Comparison of ENCODE assay signal across 9 cellular contexts in the genomic region with DNA sequence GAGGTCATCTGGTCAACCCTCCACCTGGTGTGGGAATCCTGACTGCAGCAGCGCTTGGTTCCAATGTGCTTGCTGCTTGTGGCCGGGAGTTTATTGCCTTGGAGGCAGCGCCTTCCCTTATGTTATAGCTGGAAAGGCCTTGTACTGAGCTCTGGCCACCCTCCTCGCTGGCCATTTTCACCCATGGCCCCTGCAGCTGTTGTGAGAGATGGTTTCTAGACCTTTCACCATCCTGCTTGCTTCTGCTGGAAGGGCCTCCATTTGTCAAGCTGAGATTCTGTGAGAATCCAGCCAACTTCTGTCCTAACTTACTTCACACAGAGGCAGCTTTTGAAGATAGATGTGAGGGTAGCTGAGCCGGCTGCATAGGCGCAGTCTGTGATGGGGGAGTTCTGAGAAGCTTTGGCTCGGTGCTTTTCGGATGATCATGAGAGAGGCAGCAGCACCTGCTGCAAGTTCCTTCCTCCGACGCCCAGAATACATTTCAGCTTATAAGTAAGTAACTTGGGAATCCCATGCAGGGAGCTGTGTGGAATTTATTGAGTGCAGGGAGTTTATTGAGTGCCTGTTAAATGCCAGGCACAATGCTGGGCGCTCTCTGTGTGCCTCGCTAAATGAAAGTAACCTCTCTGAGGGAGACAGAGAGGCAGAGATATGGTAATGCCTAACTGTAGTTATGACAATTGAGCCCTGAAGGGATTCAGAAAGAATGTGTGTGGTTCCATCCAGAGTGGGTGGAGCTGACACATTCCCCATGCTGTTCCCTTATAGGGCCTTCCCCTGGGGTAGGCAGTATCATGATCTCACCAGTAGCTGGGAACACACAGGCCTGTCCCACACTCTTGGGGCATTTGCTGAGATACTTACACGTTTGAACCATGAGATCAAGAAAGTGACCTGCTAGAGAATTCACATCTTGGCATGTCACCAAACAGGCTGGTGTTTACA. TPM values are rescaled to one million over a fixed set of nuclear protein-coding genes. Genes with fewer than 3 reads are reported as not detected.
DNase-seq lines count a peak whose midpoint lies in the region; ATAC-seq and TF ChIP-seq lines count a peak whose summit lies in the region.
"Had no signal": no experiment of that assay in that cellular context is flagged by ENCODE, and none has a peak within 500 bp of the region (broad histone marks: within the 10 kb centered on the region; RNA-seq: fewer than 3 reads in every experiment).

No MANE protein-coding gene starts in this region.

- no peak overlapping the region for H3K4me3 Mint-ChIP-seq in progenitor cell of endocrine pancreas (ENCODE audit: low read depth)
- H3K4me3 Mint-ChIP-seq: immature natural killer cell had no signal

- no peaks in the 10 kb centered on the region for H3K27me3 ChIP-seq in ascending aorta
- no peaks in the 10 kb centered on the region for H3K27me3 ChIP-seq in right cardiac atrium (ENCODE audit: control insufficient read depth, insufficient read depth)
- no peaks in the 10 kb centered on the region for H3K27me3 ChIP-seq in smooth muscle cell (ENCODE audit: low read depth)

- peaks cover 97% of the 10 kb centered on the region for H4K20me1 ChIP-seq in smooth muscle cell (ENCODE audit: low read depth)

- 75% methylated on average over 13 of the region's 13 CpGs for WGBS in right cardiac atrium
- WGBS in smooth muscle cell (ENCODE audit: low lambda C conversion rate) = 57% methylated on average over 13 of the region's 13 CpGs

- H3K79me2 ChIP-seq in smooth muscle cell (ENCODE audit: low read depth) = peaks cover 74% of the 10 kb centered on the region

- H2AFZ ChIP-seq in smooth muscle cell (ENCODE audit: low read depth) = no peak overlapping the region

- H3K9me3 ChIP-seq in HEK293 (ENCODE audit: control insufficient read depth, insufficient read depth, low read depth, low read length) = no peaks in the 10 kb centered on the region
- H3K9me3 ChIP-seq in ascending aorta = no peaks in the 10 kb centered on the region
- H3K9me3 ChIP-seq in right cardiac atrium (ENCODE audit: control insufficient read depth, low read length) = no peaks in the 10 kb centered on the region
- no peaks in the 10 kb centered on the region for H3K9me3 ChIP-seq in smooth muscle cell (replicated peaks; ENCODE audit: low read depth)

- peak; percentile 81 to 83 for ATAC-seq in right cardiac atrium

- H3K4me1 Mint-ChIP-seq in progenitor cell of endocrine pancreas (ENCODE audit: low read depth) = peaks cover 29% of the 10 kb centered on the region
- H3K4me1 Mint-ChIP-seq: immature natural killer cell had no signal

- peak overlapping the region; percentile 68 for H3K4me2 ChIP-seq in smooth muscle cell

- H3K27ac ChIP-seq in HEK293 (ENCODE audit: extremely low read depth, low read depth, low read length) (no peak overlapping the region), ascending aorta (peak overlapping the region; percentile 60 to 65), right cardiac atrium (ENCODE audit: low read length) (peak overlapping the region; percentile 77), smooth muscle cell (ENCODE audit: low read depth) (peak overlapping the region; percentile 87)

- H3K36me3 ChIP-seq in HEK293 (ENCODE audit: control insufficient read depth in 2 of 2, insufficient read depth in 1 of 2, low read length in 2 of 2) = no peaks in the 10 kb centered on the region
- peaks cover under 1 to 3% of the 10 kb centered on the region in 2 donors for H3K36me3 ChIP-seq in ascending aorta
- no peaks in the 10 kb centered on the region for H3K36me3 ChIP-seq in smooth muscle cell (ENCODE audit: low read depth)

- POLR2A ChIA-PET in HEK293 (lab: Yijun Ruan, JAX) = interaction anchor here (0.5 to 1.4 kb wide), 2 partner anchors 9 to 90 kb away, joined by 3 to 6 read pairs; no protein-coding TSS in a partner anchor

- CTCF ChIA-PET in HEK293 (lab: Yijun Ruan, JAX) = interaction anchor here (0.8 to 1.6 kb wide), 3 partner anchors 26 to 72 kb away, joined by 3 to 4 read pairs (median 3); no protein-coding TSS in a partner anchor

- H3K36me3 Mint-ChIP-seq in progenitor cell of endocrine pancreas (ENCODE audit: insufficient read depth) = peaks cover 1% of the 10 kb centered on the region
- H3K36me3 Mint-ChIP-seq: immature natural killer cell had no signal

- no peak overlapping the region for H3K27ac Mint-ChIP-seq in progenitor cell of endocrine pancreas
- H3K27ac Mint-ChIP-seq: immature natural killer cell had no signal

- peaks cover 19% of the 10 kb centered on the region for H3K4me1 ChIP-seq in HEK293 (ENCODE audit: control insufficient read depth, insufficient read depth, low read length)
- H3K4me1 ChIP-seq in ascending aorta = peaks cover 19 to 39% of the 10 kb centered on the region in 2 donors
- H3K4me1 ChIP-seq in right cardiac atrium (ENCODE audit: control insufficient read depth, insufficient read depth, low read length) = peaks cover 39% of the 10 kb centered on the region
- H3K4me1 ChIP-seq in smooth muscle cell (ENCODE audit: low read depth) = peaks cover 46% of the 10 kb centered on the region

- H3K9me3 Mint-ChIP-seq in progenitor cell of endocrine pancreas (ENCODE audit: low read depth) = no peaks in the 10 kb centered on the region
- H3K9me3 Mint-ChIP-seq: immature natural killer cell had no signal

- intact Hi-C loops in ascending aorta (cut with DNase I) = no loop called here
- intact Hi-C loops in right cardiac atrium (cut with DNase I) = no loop called here

- TF ChIP-seq CTCF in HEK293 (tag by site-specific recombination; IDR thresholded peaks at IDR 0.05) (no peak), ascending aorta (IDR thresholded peaks at IDR 0.05) (no peak), smooth muscle cell (IDR thresholded peaks at IDR 0.05; ENCODE audit: borderline replicate concordance, insufficient read depth, poor library complexity, severe bottlenecking) (no peak), progenitor cell of endocrine pancreas (IDR thresholded peaks at IDR 0.05; ENCODE audit: unreplicated experiment) (no peak)

- DNase-seq in ascending aorta (ENCODE audit: low spot score in 2 of 2) = peak in 1 of 2 donors; percentile 74
- DNase-seq in right cardiac atrium = no peak
- DNase-seq in smooth muscle cell (lab: John Stamatoyannopoulos, UW; ENCODE audit: unreplicated experiment) = no peak
- DNase-seq in activated naive CD4-positive, alpha-beta T cell treated with Interleukin-2 at 50 U/mL for 16 hours = no peak
- no peak for DNase-seq in amygdala (lab: John Stamatoyannopoulos, UW)
- DNase-seq in activated CD4-positive, CD25-positive, alpha-beta regulatory T cell treated with anti-CD3 and anti-CD28 coated beads, Interleukin-2, amount 50 U/mL, for 72 hours = no peak
- DNase-seq in progenitor cell of endocrine pancreas (ENCODE audit: low spot score, unreplicated experiment) = no peak
- DNase-seq: immature natural killer cell had no signal

- H3K27me3 Mint-ChIP-seq in progenitor cell of endocrine pancreas = peaks cover 29% of the 10 kb centered on the region

- H3K4me3 ChIP-seq in HEK293 (ENCODE audit: low read depth, low read length) (no peak overlapping the region), ascending aorta (no peak overlapping the region), right cardiac atrium (ENCODE audit: low read length) (no peak overlapping the region), smooth muscle cell (no peak overlapping the region)

- H3F3A ChIP-seq in smooth muscle cell (ENCODE audit: low read depth) = peaks cover 27% of the 10 kb centered on the region

- H3K9ac ChIP-seq in smooth muscle cell (ENCODE audit: low read depth) = peak overlapping the region; percentile 71

TF ChIP-seq in HEK293, 187 proteins besides CTCF, POLR2A, EP300 and RAD21 (continues in another document):
- TF ChIP-seq, protein P1, sequence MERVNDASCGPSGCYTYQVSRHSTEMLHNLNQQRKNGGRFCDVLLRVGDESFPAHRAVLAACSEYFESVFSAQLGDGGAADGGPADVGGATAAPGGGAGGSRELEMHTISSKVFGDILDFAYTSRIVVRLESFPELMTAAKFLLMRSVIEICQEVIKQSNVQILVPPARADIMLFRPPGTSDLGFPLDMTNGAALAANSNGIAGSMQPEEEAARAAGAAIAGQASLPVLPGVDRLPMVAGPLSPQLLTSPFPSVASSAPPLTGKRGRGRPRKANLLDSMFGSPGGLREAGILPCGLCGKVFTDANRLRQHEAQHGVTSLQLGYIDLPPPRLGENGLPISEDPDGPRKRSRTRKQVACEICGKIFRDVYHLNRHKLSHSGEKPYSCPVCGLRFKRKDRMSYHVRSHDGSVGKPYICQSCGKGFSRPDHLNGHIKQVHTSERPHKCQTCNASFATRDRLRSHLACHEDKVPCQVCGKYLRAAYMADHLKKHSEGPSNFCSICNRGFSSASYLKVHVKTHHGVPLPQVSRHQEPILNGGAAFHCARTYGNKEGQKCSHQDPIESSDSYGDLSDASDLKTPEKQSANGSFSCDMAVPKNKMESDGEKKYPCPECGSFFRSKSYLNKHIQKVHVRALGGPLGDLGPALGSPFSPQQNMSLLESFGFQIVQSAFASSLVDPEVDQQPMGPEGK (tag by site-specific recombination; IDR thresholded peaks at IDR 0.05) = 0 out of 2 replicates have a peak, but pooled peaks have one; percentile 39
- TF ChIP-seq ZFHX2 (tag by site-specific recombination; conservative IDR thresholded peaks at IDR 0.05) = peak; percentile 73
- TF ChIP-seq ZBTB17 (tag by site-specific recombination; IDR thresholded peaks at IDR 0.05) = 0 out of 2 replicates have a peak, but pooled peaks have one; percentile 23
- TF ChIP-seq ZNF664 (tag by site-specific recombination; IDR thresholded peaks at IDR 0.05) = peak; percentile 91
- TF ChIP-seq ZNF341 (tag by site-specific recombination; IDR thresholded peaks at IDR 0.05; ENCODE audit: low read depth) = peak; percentile 49
- TF ChIP-seq, protein P2, sequence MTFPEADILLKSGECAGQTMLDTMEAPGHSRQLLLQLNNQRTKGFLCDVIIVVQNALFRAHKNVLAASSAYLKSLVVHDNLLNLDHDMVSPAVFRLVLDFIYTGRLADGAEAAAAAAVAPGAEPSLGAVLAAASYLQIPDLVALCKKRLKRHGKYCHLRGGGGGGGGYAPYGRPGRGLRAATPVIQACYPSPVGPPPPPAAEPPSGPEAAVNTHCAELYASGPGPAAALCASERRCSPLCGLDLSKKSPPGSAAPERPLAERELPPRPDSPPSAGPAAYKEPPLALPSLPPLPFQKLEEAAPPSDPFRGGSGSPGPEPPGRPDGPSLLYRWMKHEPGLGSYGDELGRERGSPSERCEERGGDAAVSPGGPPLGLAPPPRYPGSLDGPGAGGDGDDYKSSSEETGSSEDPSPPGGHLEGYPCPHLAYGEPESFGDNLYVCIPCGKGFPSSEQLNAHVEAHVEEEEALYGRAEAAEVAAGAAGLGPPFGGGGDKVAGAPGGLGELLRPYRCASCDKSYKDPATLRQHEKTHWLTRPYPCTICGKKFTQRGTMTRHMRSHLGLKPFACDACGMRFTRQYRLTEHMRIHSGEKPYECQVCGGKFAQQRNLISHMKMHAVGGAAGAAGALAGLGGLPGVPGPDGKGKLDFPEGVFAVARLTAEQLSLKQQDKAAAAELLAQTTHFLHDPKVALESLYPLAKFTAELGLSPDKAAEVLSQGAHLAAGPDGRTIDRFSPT (tag by site-specific recombination; IDR thresholded peaks at IDR 0.05) = no peak

RNA-seq across cellular contexts. Expression of gene CTIF, which starts 8.9 kb away (rescaled TPM):
- total RNA-seq in ascending aorta (55.3 TPM), right cardiac atrium (10 to 100 TPM; 41.0 to 78.2 (median 49.8) TPM), smooth muscle cell (25.3 and 26.0 TPM in 2 replicates), progenitor cell of endocrine pancreas (26.4 and 33.1 TPM in 2 replicates)
- polyA plus RNA-seq in right cardiac atrium (42.3 TPM), smooth muscle cell (22.2 and 30.9 TPM in 2 replicates)
